ENCODE assay signal across 29 cellular contexts in the genomic region with DNA sequence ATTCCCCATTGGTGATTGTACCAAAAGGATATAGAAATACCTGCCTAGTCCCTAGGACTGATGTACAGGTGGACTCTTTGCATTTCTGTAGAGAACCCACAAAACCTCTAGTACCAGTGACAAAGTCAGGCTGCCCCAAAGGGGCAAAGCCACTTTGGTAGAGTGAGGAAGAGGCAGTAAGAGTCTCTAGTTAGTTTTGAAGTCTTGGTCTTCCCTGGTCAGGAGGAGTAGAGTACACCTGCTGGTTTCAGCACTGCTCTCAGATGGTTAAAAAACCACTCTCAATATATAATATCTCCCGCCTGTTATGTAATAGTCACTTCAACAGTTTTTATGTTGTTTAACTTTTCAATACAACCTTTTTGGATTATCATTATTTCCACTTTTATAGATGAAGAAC.
A peak's percentile ranks its signal among the peaks of the same experiment; 100 is the strongest.
DNase-seq lines count a peak whose midpoint lies in the region; ATAC-seq and TF ChIP-seq lines count a peak whose summit lies in the region.
"Had no signal": no experiment of that assay in that cellular context is flagged by ENCODE, and none has a peak within 500 bp of the region (broad histone marks: within the 10 kb centered on the region; RNA-seq: fewer than 3 reads in every experiment).

No MANE protein-coding gene starts in this region.

- H3K9ac ChIP-seq in IMR-90 (ENCODE audit: low read depth, low read length) (no peak overlapping the region), PC-3 (ENCODE audit: low read length) (no peak overlapping the region)
- H3K9ac ChIP-seq: BLaER1 treated with 17β-estradiol and CSF1 and Interleukin-3, amounts not matched to agents 10 nM and 100 nM had no signal

- peaks cover 7% of the 10 kb centered on the region for H3K4me1 ChIP-seq in IMR-90 (ENCODE audit: control insufficient read depth, insufficient read depth, low read length)
- peaks cover 38% of the 10 kb centered on the region for H3K4me1 ChIP-seq in PC-3 (ENCODE audit: insufficient read depth, low read length)
- H3K4me1 ChIP-seq: spleen had no signal

- H2AFZ ChIP-seq in IMR-90 (replicated peaks; ENCODE audit: low read length, poor library complexity), result no peak overlapping the region
- H2AFZ ChIP-seq in PC-3 (ENCODE audit: low read length), result no peak overlapping the region
- H2AFZ ChIP-seq: GM23338 had no signal

- H2BK15ac ChIP-seq in IMR-90 (ENCODE audit: low read depth, low read length), result peak overlapping the region; percentile 20; the same call in 1 of the 3 replicates

- no peak overlapping the region for H3K4me2 ChIP-seq in IMR-90 (ENCODE audit: low read depth, low read length)
- H3K4me2 ChIP-seq in PC-3 (ENCODE audit: low read length), result no peak overlapping the region
- H3K4me2 ChIP-seq: BLaER1 treated with 17β-estradiol and CSF1 and Interleukin-3, amounts not matched to agents 10 nM and 100 nM; GM23338 had no signal

- H3K4me3 ChIP-seq in IMR-90 (ENCODE audit: insufficient read depth, low read depth, low read length) (no peak overlapping the region), PC-3 (ENCODE audit: low read length) (no peak overlapping the region)
- H3K4me3 ChIP-seq: BLaER1 treated with 17β-estradiol and CSF1 and Interleukin-3, amounts not matched to agents 10 nM and 100 nM; GM23338; SJSA1; spleen; transverse colon had no signal

- H3K79me2 ChIP-seq in PC-3 (ENCODE audit: low read length), result no peaks in the 10 kb centered on the region

- H3K4me3 Mint-ChIP-seq in endothelial cell (ENCODE audit: unreplicated experiment) (no peak overlapping the region), osteocyte (ENCODE audit: unreplicated experiment) (no peak overlapping the region)
- H3K4me3 Mint-ChIP-seq: activated CD4-positive, alpha-beta memory T cell treated with anti-CD3 and anti-CD28 coated beads for 36 hours; activated naive CD8-positive, alpha-beta T cell treated with anti-CD3 and anti-CD28 coated beads for 36 hours; GM23338; immature natural killer cell had no signal

- H2BK120ac ChIP-seq in IMR-90 (ENCODE audit: low read depth, low read length), result peak overlapping the region; percentile 34; the same call in 1 of the 2 replicates

- no peak overlapping the region for H4K5ac ChIP-seq in IMR-90 (ENCODE audit: low read depth, low read length)

- CTCF ChIA-PET in IMR-90 (lab: Yijun Ruan, JAX) (no interaction called here), PC-3 (lab: Charles Lee) (no interaction called here)

- H4K20me1 ChIP-seq in IMR-90 (ENCODE audit: insufficient read depth, low read length) (no peaks in the 10 kb centered on the region; the same call in 1 of the 2 replicates), PC-3 (ENCODE audit: low read length) (no peaks in the 10 kb centered on the region)
- H4K20me1 ChIP-seq: BLaER1 treated with 17β-estradiol and CSF1 and Interleukin-3, amounts not matched to agents 10 nM and 100 nM had no signal

- no peak overlapping the region for H3K23ac ChIP-seq in IMR-90 (ENCODE audit: low read depth, low read length)

- H3K79me1 ChIP-seq in IMR-90 (ENCODE audit: low read depth in 1 of 2, low read length in 2 of 2), result no peaks in the 10 kb centered on the region

- H3K36me3 Mint-ChIP-seq in endothelial cell (ENCODE audit: low read depth, unreplicated experiment), result no peaks in the 10 kb centered on the region
- H3K36me3 Mint-ChIP-seq in osteocyte (ENCODE audit: unreplicated experiment), result peaks cover 4% of the 10 kb centered on the region

- no peaks in the 10 kb centered on the region for H3K27me3 Mint-ChIP-seq in endothelial cell (ENCODE audit: unreplicated experiment)
- H3K27me3 Mint-ChIP-seq in osteocyte (ENCODE audit: unreplicated experiment), result no peaks in the 10 kb centered on the region
- H3K27me3 Mint-ChIP-seq: activated CD4-positive, alpha-beta memory T cell treated with anti-CD3 and anti-CD28 coated beads for 36 hours; activated naive CD8-positive, alpha-beta T cell treated with anti-CD3 and anti-CD28 coated beads for 36 hours had no signal

- in situ Hi-C loops in IMR-90 (cut with MboI; ENCODE audit: low sequenced_read_pairs), result no loop called here

- DNase-seq in IMR-90, result no peak
- DNase-seq in endothelial cell (ENCODE audit: low spot score), result no peak
- no peak for DNase-seq in osteocyte (ENCODE audit: extremely low spot score, unreplicated experiment)
- DNase-seq in PC-3, result no peak
- no peak for DNase-seq in erythroblast (lab: John Stamatoyannopoulos, UW)
- DNase-seq in SW 1271 (lab: John Stamatoyannopoulos, UW), result no peak
- DNase-seq: activated CD4-positive, alpha-beta memory T cell treated with anti-CD3 and anti-CD28 coated beads for 36 hours; activated CD8-positive, alpha-beta memory T cell treated with anti-CD3 and anti-CD28 coated beads, Interleukin-2, amount 50 U/mL, for 4 hours; activated naive CD8-positive, alpha-beta T cell treated with anti-CD3 and anti-CD28 coated beads for 36 hours; aorta; DMS79; GDM1; hypothalamus; immature natural killer cell; mesendoderm; NCI-H1105 treated with DMSO at 0.1 percent for 48 hours; NCI-H2029; NCI-H526 treated with DMSO at 0.1 percent for 48 hours; retina; RPMI8226; spleen; T-helper 1 cell; transverse colon had no signal

- H3K36me3 ChIP-seq in IMR-90 (ENCODE audit: control insufficient read depth, insufficient read depth, low read length) (no peaks in the 10 kb centered on the region), PC-3 (ENCODE audit: low read depth, low read length) (no peaks in the 10 kb centered on the region)
- H3K36me3 ChIP-seq: SJSA1 had no signal

- H3K18ac ChIP-seq in IMR-90 (ENCODE audit: low read depth, low read length), result no peak overlapping the region

- intact Hi-C loops in IMR-90 (cut with micrococcal nuclease), result loop anchor here (5.0 to 10.0 kb wide), 3 partner anchors 128 to 886 kb away; no protein-coding TSS in a partner anchor
- intact Hi-C loops in PC-3 (cut with micrococcal nuclease), result loop anchor here (5.0 kb wide), 3 partner anchors 43 to 448 kb away; no protein-coding TSS in a partner anchor

- H3K27me3 ChIP-seq in IMR-90 (ENCODE audit: control insufficient read depth, insufficient read depth, low read length) (no peaks in the 10 kb centered on the region), PC-3 (ENCODE audit: low read length) (no peaks in the 10 kb centered on the region)
- H3K27me3 ChIP-seq: BLaER1 treated with 17β-estradiol and CSF1 and Interleukin-3, amounts not matched to agents 10 nM and 100 nM; SJSA1; spleen; transverse colon had no signal

- TF ChIP-seq CTCF in IMR-90 (conservative IDR thresholded peaks at IDR 0.05; ENCODE audit: low read depth, low read length) (no peak), endothelial cell (IDR thresholded peaks at IDR 0.05; ENCODE audit: unreplicated experiment) (no peak), osteocyte (IDR thresholded peaks at IDR 0.05) (no peak), PC-3 (conservative IDR thresholded peaks at IDR 0.05; ENCODE audit: low read depth, low read length) (no peak)

- H3K9me3 Mint-ChIP-seq in endothelial cell (ENCODE audit: unreplicated experiment) (no peaks in the 10 kb centered on the region), osteocyte (ENCODE audit: unreplicated experiment) (peaks cover 2% of the 10 kb centered on the region)

- POLR2A ChIA-PET in IMR-90 (lab: Charles Lee; ENCODE audit: unreplicated experiment) (no interaction called here), PC-3 (lab: Charles Lee; ENCODE audit: unreplicated experiment) (no interaction called here)

- TF ChIP-seq POLR2A in IMR-90 (IDR thresholded peaks at IDR 0.05; ENCODE audit: low read depth, low read length) (no peak), erythroblast (IDR thresholded peaks at IDR 0.05; ENCODE audit: low read length) (no peak)

- H2AK9ac ChIP-seq in IMR-90 (replicated peaks; ENCODE audit: low read depth, low read length, poor library complexity), result no peak overlapping the region

- no CpG with 5 or more reads among the region's 1 CpG for WGBS in IMR-90 (ENCODE audit: extremely low coverage in 2 of 2, insufficient read length in 1 of 2), 2 experiments

- no peak overlapping the region for H3K14ac ChIP-seq in IMR-90 (replicated peaks; ENCODE audit: low read depth, low read length)

- no peak overlapping the region for H2BK20ac ChIP-seq in IMR-90 (ENCODE audit: low read depth, low read length)

- peak overlapping the region; percentile 42; the same call in 1 of the 2 replicates for H2AK5ac ChIP-seq in IMR-90 (ENCODE audit: low read depth, low read length)

- no peak overlapping the region for H4K91ac ChIP-seq in IMR-90 (ENCODE audit: insufficient read depth, low read depth, low read length)

- ATAC-seq in GM18907 (IDR thresholded peaks at IDR 0.05; ENCODE audit: unreplicated experiment) (peak; percentile 15), IMR-90 (ENCODE audit: low read depth) (no peak), PC-3 (no peak)
- ATAC-seq: GM23338, left lobe of liver had no signal

- no peaks in the 10 kb centered on the region for H3K9me1 ChIP-seq in IMR-90 (ENCODE audit: insufficient read depth, low read length)

- dilution Hi-C loops in IMR-90 (cut with HindIII; ENCODE audit: low sequenced_read_pairs, unreplicated experiment), result no loop called here

- H3K9me3 ChIP-seq in IMR-90 (ENCODE audit: control insufficient read depth, insufficient read depth, low read length) (no peaks in the 10 kb centered on the region), PC-3 (ENCODE audit: low read length) (no peaks in the 10 kb centered on the region)
- H3K9me3 ChIP-seq: SJSA1 had no signal

- H3K4ac ChIP-seq in IMR-90 (ENCODE audit: low read depth, low read length), result peak overlapping the region; percentile 47

- BruUV-seq in IMR-90 (replicated peaks; lab: Mats Ljungman, UMichigan), result no TSS peak
- no TSS peak for BruUV-seq in PC-3 (replicated peaks; lab: Mats Ljungman, UMichigan)

- no peak overlapping the region for H2BK5ac ChIP-seq in IMR-90 (ENCODE audit: low read depth, low read length, poor library complexity, severe bottlenecking)

- no peak overlapping the region for H3K56ac ChIP-seq in IMR-90 (ENCODE audit: extremely low read depth, insufficient read depth, low read length)

- H3K27ac Mint-ChIP-seq in endothelial cell (ENCODE audit: unreplicated experiment), result peak overlapping the region; percentile 76
- H3K27ac Mint-ChIP-seq in osteocyte (ENCODE audit: unreplicated experiment), result peak overlapping the region; percentile 87
- H3K27ac Mint-ChIP-seq: activated CD4-positive, alpha-beta memory T cell treated with anti-CD3 and anti-CD28 coated beads for 36 hours; activated naive CD8-positive, alpha-beta T cell treated with anti-CD3 and anti-CD28 coated beads for 36 hours; activated T-helper 2 cell treated with anti-CD3 and anti-CD28 coated beads, Interferon-gamma antibody, Interleukin-2, Interleukin-4, amounts not matched to agents 10 μg/mL and 5 μg/mL and 100 μg/mL, durations not matched to agents 14 hours and 24 hours and 36 hours had no signal

- H4K8ac ChIP-seq in IMR-90 (ENCODE audit: low read depth in 2 of 2, low read length in 2 of 2), result no peak overlapping the region

- H3K9me2 ChIP-seq in PC-3 (replicated peaks; ENCODE audit: low read length), result no peaks in the 10 kb centered on the region

- H3K27ac ChIP-seq in IMR-90 (ENCODE audit: insufficient read depth, low read length), result no peak overlapping the region
- H3K27ac ChIP-seq in PC-3 (ENCODE audit: low read length), result no peak overlapping the region
- H3K27ac ChIP-seq: spleen, transverse colon had no signal

- no peak for TF ChIP-seq RAD21 in IMR-90 (IDR thresholded peaks at IDR 0.05; ENCODE audit: low read length)

- H3F3A ChIP-seq in PC-3 (ENCODE audit: low read length, unreplicated experiment), result no peaks in the 10 kb centered on the region

- H3K4me1 Mint-ChIP-seq in endothelial cell (ENCODE audit: unreplicated experiment) (peaks cover 23% of the 10 kb centered on the region), osteocyte (ENCODE audit: unreplicated experiment) (peaks cover 45% of the 10 kb centered on the region)
